37 cellular contexts compared by ENCODE assay signal in genomic region chr16:28486266-28486665, GRCh38. TPM values are rescaled to one million over a fixed set of nuclear protein-coding genes. Genes with fewer than 3 reads are reported as not detected.
"Had no signal": no experiment of that assay in that cellular context is flagged by ENCODE, and none has a peak within 500 bp of the region (broad histone marks: within the 10 kb centered on the region; RNA-seq: fewer than 3 reads in every experiment).

No MANE protein-coding gene starts in this region.

- H3K9me3 ChIP-seq: left ventricle myocardium inferior, right atrium auricular region, right lobe of liver, stomach, testis, thyroid gland, transverse colon, upper lobe of left lung, vagina had no signal

- FAIRE-seq: islet of Langerhans had no signal

- H3K27me3 ChIP-seq: right atrium auricular region, right lobe of liver, stomach, testis, thyroid gland, transverse colon, upper lobe of left lung, vagina had no signal

- H3K4me3 ChIP-seq: left ventricle myocardium inferior, lung, right atrium auricular region, right lobe of liver, smooth muscle cell, stomach, testis, thyroid gland, transverse colon, upper lobe of left lung, vagina had no signal

- H3K4me2 ChIP-seq: smooth muscle cell had no signal

- H3K27ac ChIP-seq: left ventricle myocardium inferior, parathyroid adenoma, right atrium auricular region, right lobe of liver, stomach, testis, thyroid gland, transverse colon, upper lobe of left lung, vagina had no signal

- H3K4me1 Mint-ChIP-seq: mesothelial cell of epicardium had no signal

- H3K4me1 ChIP-seq: parathyroid adenoma had no signal

- H3K27ac Mint-ChIP-seq: mesothelial cell of epicardium; progenitor cell of endocrine pancreas; stimulated activated naive B cell treated with anti-CD40 and anti-IgM and Interleukin-4, amounts not matched to agents 10 μg/mL and 1 μg/mL and 100 μg/mL, for 72 hours had no signal

- ATAC-seq: naive thymus-derived CD4-positive, alpha-beta T cell; natural killer cell treated with Interleukin-12 subunit alpha and Interleukin-12 subunit beta and Interleukin-15 and Interleukin-18, amount 100 ng/mL, for 72 hours; stimulated activated naive B cell treated with anti-CD40 and anti-IgM and Interleukin-4, amounts not matched to agents 10 μg/mL and 1 μg/mL and 100 μg/mL, for 72 hours; stimulated activated naive CD8-positive, alpha-beta T cell treated with anti-CD3 and anti-CD28 coated beads, Interleukin-15, Interleukin-2, amounts not matched to agents 100 U/mL and 50 U/mL, for 24 hours had no signal

- H3K9ac ChIP-seq: parathyroid adenoma had no signal

- H3K27me3 Mint-ChIP-seq: naive thymus-derived CD4-positive, alpha-beta T cell; natural killer cell treated with Interleukin-12 subunit alpha and Interleukin-12 subunit beta and Interleukin-15 and Interleukin-18, amount 100 ng/mL, for 72 hours; progenitor cell of endocrine pancreas; stimulated activated naive B cell treated with anti-CD40 and anti-IgM and Interleukin-4, amounts not matched to agents 10 μg/mL and 1 μg/mL and 100 μg/mL, for 72 hours had no signal

- H3K4me3 Mint-ChIP-seq: immature natural killer cell; mesothelial cell of epicardium; naive thymus-derived CD4-positive, alpha-beta T cell; natural killer cell treated with Interleukin-12 subunit alpha and Interleukin-12 subunit beta and Interleukin-15 and Interleukin-18, amount 100 ng/mL, for 72 hours; stimulated activated naive B cell treated with anti-CD40 and anti-IgM and Interleukin-4, amounts not matched to agents 10 μg/mL and 1 μg/mL and 100 μg/mL, for 72 hours had no signal

- H3K79me2 ChIP-seq: parathyroid adenoma had no signal

- DNase-seq: hypothalamus; immature natural killer cell; left ventricle myocardium inferior; mesendoderm; naive thymus-derived CD4-positive, alpha-beta T cell; nucleus accumbens; stimulated activated CD4-positive, alpha-beta T cell treated with anti-CD3 and anti-CD28 coated beads, Interleukin-1b, Interleukin-23, amount 100 ng/mL, for 48 hours; stimulated activated CD4-positive, alpha-beta T cell treated with anti-CD3 and anti-CD28 coated beads, Interleukin-2, amount 100 ng/mL, for 48 hours; stimulated activated CD4-positive, alpha-beta T cell treated with anti-CD3 and anti-CD28 coated beads, Interleukin-4, amount 100 ng/mL, for 4 hours; stimulated activated CD8-positive, alpha-beta memory T cell treated with anti-CD3 and anti-CD28 coated beads, Interleukin-4, amount 100 ng/mL, for 48 hours; stimulated activated naive B cell treated with anti-CD40 and anti-IgM and Interleukin-4, amounts not matched to agents 10 μg/mL and 1 μg/mL and 100 μg/mL, for 72 hours; stimulated activated naive CD8-positive, alpha-beta T cell treated with anti-CD3 and anti-CD28 coated beads, Interleukin-15, Interleukin-2, amounts not matched to agents 100 U/mL and 50 U/mL, for 24 hours; stomach; testis; thyroid gland; transverse colon; upper lobe of left lung had no signal

- H3K9me3 Mint-ChIP-seq: immature natural killer cell; mesothelial cell of epicardium; naive thymus-derived CD4-positive, alpha-beta T cell; natural killer cell treated with Interleukin-12 subunit alpha and Interleukin-12 subunit beta and Interleukin-15 and Interleukin-18, amount 100 ng/mL, for 72 hours; stimulated activated naive B cell treated with anti-CD40 and anti-IgM and Interleukin-4, amounts not matched to agents 10 μg/mL and 1 μg/mL and 100 μg/mL, for 72 hours had no signal

- H2AFZ ChIP-seq: parathyroid adenoma had no signal

RNA-seq across cellular contexts. Expression of gene APOBR, which starts 8.2 kb away (rescaled TPM):
- total RNA-seq: mesothelial cell of epicardium, myocyte, osteocyte, pulmonary artery endothelial cell, smooth muscle cell had no signal
- polyA plus RNA-seq: neural cell, smooth muscle cell had no signal

RNA-seq across cellular contexts. Expression of gene NPIPB7, which starts 14.1 kb away (rescaled TPM):
- total RNA-seq: kidney epithelial cell, left ventricle myocardium inferior, lung, mononuclear cell, myocyte, pulmonary artery endothelial cell, renal cortical epithelial cell, right atrium auricular region, right lobe of liver, skeletal muscle tissue, smooth muscle cell, stomach, thyroid gland, urinary bladder, vagina had no signal
- polyA plus RNA-seq: immature natural killer cell; naive thymus-derived CD4-positive, alpha-beta T cell; smooth muscle cell; urinary bladder had no signal

RNA-seq across cellular contexts. Expression of gene IL27, which starts 20.4 kb away (rescaled TPM):
- total RNA-seq: kidney epithelial cell, left ventricle myocardium inferior, lower leg skin, mesothelial cell of epicardium, mononuclear cell, myocyte, osteocyte, progenitor cell of endocrine pancreas, pulmonary artery endothelial cell, renal cortical epithelial cell, right atrium auricular region, smooth muscle cell, stomach, transverse colon, urinary bladder, vagina had no signal
- polyA plus RNA-seq: immature natural killer cell; naive thymus-derived CD4-positive, alpha-beta T cell; neural cell; smooth muscle cell had no signal

RNA-seq across cellular contexts. Expression of gene NUPR1, which starts 52.5 kb away (rescaled TPM):
- total RNA-seq: natural killer cell treated with Interleukin-12 subunit alpha and Interleukin-12 subunit beta and Interleukin-15 and Interleukin-18, amount 100 ng/mL, for 72 hours; progenitor cell of endocrine pancreas had no signal
- polyA plus RNA-seq: immature natural killer cell; naive thymus-derived CD4-positive, alpha-beta T cell; neural cell had no signal
